Comparison of ENCODE assay signal across 9 cellular contexts in the genomic region with DNA sequence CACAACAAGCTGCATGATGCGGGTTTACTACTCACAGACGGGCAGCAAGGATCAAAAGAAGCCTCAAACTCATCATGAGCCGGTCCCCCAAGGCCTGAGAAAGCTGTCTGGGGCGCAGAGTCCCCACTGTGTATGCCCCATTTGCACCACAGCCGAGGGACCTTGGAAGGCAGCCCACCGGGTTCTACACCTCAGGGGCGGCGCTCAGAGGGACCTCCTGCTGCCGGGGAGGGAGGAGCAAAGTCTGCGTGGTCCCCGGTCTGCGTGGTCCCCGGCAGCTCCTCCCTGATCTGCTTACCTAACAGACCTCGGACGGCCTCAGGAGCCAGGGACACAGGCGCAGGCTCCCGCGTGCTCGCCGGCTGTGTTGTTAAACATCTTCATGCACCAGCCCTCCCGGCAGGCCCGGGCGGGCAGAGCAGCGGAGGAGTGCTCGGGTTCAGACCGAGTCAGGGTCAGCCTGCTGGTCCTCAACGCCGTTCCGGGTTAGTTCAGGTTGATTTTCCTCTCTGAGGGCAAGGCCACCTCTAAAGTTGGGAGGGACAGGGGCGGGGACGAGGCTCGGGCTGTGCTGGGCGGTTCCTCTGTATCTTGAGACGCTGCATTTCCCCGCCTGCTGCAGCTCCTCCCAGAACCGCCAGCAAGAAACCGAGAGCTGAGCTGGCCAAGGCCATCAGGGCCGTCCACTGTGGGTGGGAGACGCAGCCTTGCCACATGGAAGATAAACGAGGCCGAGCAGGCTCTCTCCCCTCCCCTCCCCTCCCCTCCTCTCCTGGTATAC.
DNase-seq lines count a peak whose midpoint lies in the region; ATAC-seq and TF ChIP-seq lines count a peak whose summit lies in the region.
"Had no signal": no experiment of that assay in that cellular context is flagged by ENCODE, and none has a peak within 500 bp of the region (broad histone marks: within the 10 kb centered on the region; RNA-seq: fewer than 3 reads in every experiment).

No MANE protein-coding gene starts in this region.

- no peak for TF ChIP-seq CTCF in fibroblast of villous mesenchyme (IDR thresholded peaks at IDR 0.05; ENCODE audit: insufficient read depth, low read depth, low read length)
- TF ChIP-seq CTCF in prostate gland (IDR thresholded peaks at IDR 0.05) = no peak

- H3K36me3 ChIP-seq in HUES48 (ENCODE audit: control insufficient read depth, insufficient read depth, low read length) (no peaks in the 10 kb centered on the region), prostate gland (no peaks in the 10 kb centered on the region)

- 48% methylated on average over 35 of the region's 41 CpGs for WGBS in prostate gland

- H3K4me3 ChIP-seq in HUES48 (ENCODE audit: low read depth, low read length) = peak overlapping the region; percentile 14; the same call in 1 of the 2 replicates
- no peak overlapping the region for H3K4me3 ChIP-seq in fibroblast of villous mesenchyme (ENCODE audit: low read depth, low read length)
- no peak overlapping the region for H3K4me3 ChIP-seq in prostate gland
- H3K4me3 ChIP-seq: SK-N-MC had no signal

- H3K9ac ChIP-seq in HUES48 (ENCODE audit: low read depth, low read length) = no peak overlapping the region

- no peak overlapping the region for H3K27ac ChIP-seq in HUES48 (ENCODE audit: low read depth, low read length)
- H3K27ac ChIP-seq in prostate gland = no peak overlapping the region
- H3K27ac ChIP-seq: SK-N-MC had no signal

- no peaks in the 10 kb centered on the region for H3K9me3 ChIP-seq in HUES48 (ENCODE audit: control insufficient read depth, insufficient read depth, low read length)
- H3K9me3 ChIP-seq in prostate gland = no peaks in the 10 kb centered on the region

- H3K27me3 ChIP-seq in HUES48 (ENCODE audit: control insufficient read depth, insufficient read depth, low read length) (peaks cover 5% of the 10 kb centered on the region; the same call in 1 of the 2 replicates), prostate gland (replicated peaks; ENCODE audit: insufficient read depth) (no peaks in the 10 kb centered on the region)

- DNase-seq in activated CD8-positive, alpha-beta memory T cell treated with anti-CD3 and anti-CD28 coated beads, Interleukin-2, amount 50 U/mL, for 48 hours = peak; percentile 52
- DNase-seq in fibroblast of villous mesenchyme (ENCODE audit: low read depth) (peak; percentile 3), prostate gland (ENCODE audit: low spot score) (peak; percentile 3), MV-4-11 (lab: John Stamatoyannopoulos, UW) (no peak), NCI-H2081 treated with DMSO at 0.1 percent for 48 hours (lab: John Stamatoyannopoulos, UW) (no peak), GOT3 (lab: John Stamatoyannopoulos, UW) (no peak)

- no peak for TF ChIP-seq POLR2A in prostate gland (IDR thresholded peaks at IDR 0.05)

- no peak for ATAC-seq in GM19463 (IDR thresholded peaks at IDR 0.05; ENCODE audit: unreplicated experiment)

- H3K4me1 ChIP-seq in HUES48 (ENCODE audit: control insufficient read depth, insufficient read depth, low read length) (peaks cover 7% of the 10 kb centered on the region; the same call in 1 of the 2 replicates), prostate gland (replicated peaks) (no peaks in the 10 kb centered on the region)

- intact Hi-C loops in prostate gland (cut with DNase I) = no loop called here

Comparison
In these comparisons a context has a peak if more than half of its experiments do, and no peak if none do; other contexts are left out.
1. DNase-seq: peak in activated CD8-positive, alpha-beta memory T cell treated with anti-CD3 and anti-CD28 coated beads, Interleukin-2, amount 50 U/mL, for 48 hours (single experiment), fibroblast of villous mesenchyme (single experiment) and prostate gland (single experiment); none in MV-4-11 (single experiment), NCI-H2081 treated with DMSO at 0.1 percent for 48 hours (single experiment) and GOT3 (single experiment).